Comparison of ENCODE assay signal across 14 cellular contexts in genomic region chr5:134249469-134250379, GRCh38.
DNase-seq lines count a peak whose midpoint lies in the region; ATAC-seq and TF ChIP-seq lines count a peak whose summit lies in the region.
"Had no signal": no experiment of that assay in that cellular context is flagged by ENCODE, and none has a peak within 500 bp of the region (broad histone marks: within the 10 kb centered on the region; RNA-seq: fewer than 3 reads in every experiment).

No MANE protein-coding gene starts in this region.

- no peak overlapping the region for H3K9ac ChIP-seq in parathyroid adenoma

- H3K27ac ChIP-seq in parathyroid adenoma: peak overlapping the region; percentile 96
- H3K27ac ChIP-seq: upper lobe of left lung had no signal

- peaks cover 44% of the 10 kb centered on the region for H3K4me1 ChIP-seq in parathyroid adenoma

- H2AFZ ChIP-seq in parathyroid adenoma: peak overlapping the region; percentile 39

- H3K36me3 ChIP-seq in parathyroid adenoma (ENCODE audit: control insufficient read depth, insufficient read depth, low read length): no peaks in the 10 kb centered on the region
- H3K36me3 ChIP-seq: upper lobe of left lung had no signal

- DNase-seq in ELR (ENCODE audit: low read depth) (peak; percentile 55), SIG-M5 (lab: John Stamatoyannopoulos, UW) (peak; percentile 98), fibroblast of the conjunctiva (ENCODE audit: low read depth) (peak; percentile 41), RPMI8226 (no peak), cerebellar nuclear complex (lab: John Stamatoyannopoulos, UW) (no peak)
- DNase-seq: activated naive CD4-positive, alpha-beta T cell treated with anti-CD3 and anti-CD28 coated beads, Interleukin-2, amount 50 U/mL, for 16 hours; CD4-positive, CD25-positive, alpha-beta regulatory T cell; NCI-H1092; NCI-H510A treated with DMSO at 0.1 percent for 48 hours had no signal

- TF ChIP-seq CTCF in parathyroid adenoma (IDR thresholded peaks at IDR 0.05): no peak

- H3K27me3 ChIP-seq in parathyroid adenoma (ENCODE audit: control insufficient read depth, insufficient read depth, low read length): no peaks in the 10 kb centered on the region
- H3K27me3 ChIP-seq: upper lobe of left lung had no signal

- H3K9me3 ChIP-seq in parathyroid adenoma (ENCODE audit: control insufficient read depth, low read length): no peaks in the 10 kb centered on the region
- H3K9me3 ChIP-seq: upper lobe of left lung had no signal

- H3K4me2 ChIP-seq in parathyroid adenoma (ENCODE audit: low read length): no peak overlapping the region

- no peaks in the 10 kb centered on the region for H3K79me2 ChIP-seq in parathyroid adenoma

- ATAC-seq in HG03175 (IDR thresholded peaks at IDR 0.05; ENCODE audit: unreplicated experiment) (no peak), GM21381 (IDR thresholded peaks at IDR 0.05; ENCODE audit: unreplicated experiment) (no peak)
- ATAC-seq: GM12878 had no signal

- no peak overlapping the region for H3K4me3 ChIP-seq in parathyroid adenoma (ENCODE audit: low read depth, low read length)
- H3K4me3 ChIP-seq: GM12878, upper lobe of left lung had no signal

Comparison
In these comparisons a context has a peak if more than half of its experiments do, and no peak if none do; other contexts are left out.
1. DNase-seq: peak in ELR (single experiment), SIG-M5 (single experiment) and fibroblast of the conjunctiva (single experiment); none in RPMI8226 (single experiment) and cerebellar nuclear complex (0 of 2).